In the genomic region with DNA sequence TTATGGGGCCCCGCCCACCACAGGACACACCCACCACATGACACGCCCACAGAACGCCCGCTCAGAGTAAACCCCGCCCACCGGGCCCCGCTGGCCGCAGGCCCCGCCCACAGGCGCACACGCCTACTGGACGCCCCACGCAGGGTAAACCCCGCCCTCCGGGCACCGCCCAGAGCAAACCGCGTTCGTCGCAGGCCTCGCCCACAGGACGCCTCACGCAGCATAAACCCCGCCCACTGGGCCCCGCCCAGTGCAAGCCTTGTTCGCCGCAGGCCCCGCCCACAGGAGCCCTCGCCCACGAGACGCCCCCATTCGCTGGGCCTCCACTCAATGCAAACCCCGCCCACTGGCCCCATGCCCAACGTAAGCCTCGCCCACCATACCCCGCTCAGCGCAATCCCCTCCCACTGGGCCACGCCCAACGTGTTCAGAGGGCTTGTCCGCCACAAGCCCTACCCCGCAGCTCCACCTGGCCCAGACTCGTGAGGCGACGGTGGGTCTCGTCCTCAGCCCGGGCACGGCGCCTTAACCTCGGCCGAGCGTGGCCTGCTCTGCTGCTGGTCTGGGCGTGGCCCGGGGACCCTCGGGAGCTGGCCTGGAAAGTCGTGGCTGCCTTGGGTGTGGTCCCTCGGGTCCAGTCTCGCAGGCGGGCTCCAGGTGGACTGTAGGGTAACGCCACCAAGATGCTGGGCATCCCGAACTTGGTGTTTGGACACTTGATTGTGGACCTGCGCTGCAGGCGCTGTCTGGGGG, we compare ENCODE assay signal across 8 cellular contexts. TPM values are rescaled to one million over a fixed set of nuclear protein-coding genes. Genes with fewer than 3 reads are reported as not detected.
A peak's percentile ranks its signal among the peaks of the same experiment; 100 is the strongest.
DNase-seq lines count a peak whose midpoint lies in the region; ATAC-seq lines count a peak whose summit lies in the region.

No MANE protein-coding gene starts in this region.

- WGBS in HUES64: 9% methylated on average over 62 of the region's 62 CpGs
- WGBS in esophagus, 2 donors: 9 to 12% methylated on average over 53 to 62 of the region's 62 CpGs

- H3K9me3 ChIP-seq in HUES64 (ENCODE audit: insufficient read depth, low read depth, low read length): no peaks in the 10 kb centered on the region
- no peaks in the 10 kb centered on the region for H3K9me3 ChIP-seq in esophagus (ENCODE audit: control insufficient read depth in 2 of 2, insufficient read depth in 1 of 2, low read depth in 1 of 2, low read length in 1 of 2)
- no peaks in the 10 kb centered on the region for H3K9me3 ChIP-seq in mucosa of rectum (ENCODE audit: control insufficient read depth in 2 of 2, low read length in 2 of 2)

- peak overlapping the region; percentile 61 for H3K4me3 ChIP-seq in HUES64 (ENCODE audit: low read length)
- peak overlapping the region; percentile 42 to 52 for H3K4me3 ChIP-seq in esophagus (ENCODE audit: low read depth in 1 of 2, low read length in 2 of 2)
- H3K4me3 ChIP-seq in mucosa of rectum (ENCODE audit: low read length in 2 of 2): peak overlapping the region; percentile 61

- H3K27ac ChIP-seq in HUES64 (ENCODE audit: low read depth, low read length) (peak overlapping the region; percentile 72; the same call in 1 of the 2 replicates), esophagus (ENCODE audit: low read depth in 2 of 2, low read length in 1 of 2) (peak overlapping the region; percentile 24 to 72), mucosa of rectum (ENCODE audit: low read depth in 2 of 2, low read length in 2 of 2) (peak overlapping the region; percentile 76 to 81)

- no peaks in the 10 kb centered on the region for H3K36me3 ChIP-seq in HUES64 (ENCODE audit: insufficient read depth, low read length)
- H3K36me3 ChIP-seq in esophagus (ENCODE audit: control insufficient read depth in 2 of 2, insufficient read depth in 2 of 2, low read length in 1 of 2): no peaks in the 10 kb centered on the region
- H3K36me3 ChIP-seq in mucosa of rectum (ENCODE audit: control insufficient read depth in 2 of 2, insufficient read depth in 2 of 2, low read length in 2 of 2): no peaks in the 10 kb centered on the region

- H3K27me3 ChIP-seq in HUES64 (ENCODE audit: insufficient read depth, low read length) (peaks cover 13% of the 10 kb centered on the region; the same call in 1 of the 2 replicates), esophagus (ENCODE audit: control insufficient read depth in 1 of 2, insufficient read depth in 2 of 2, low read length in 2 of 2) (no peaks in the 10 kb centered on the region), mucosa of rectum (ENCODE audit: control insufficient read depth in 2 of 2, insufficient read depth in 2 of 2, low read length in 2 of 2) (no peaks in the 10 kb centered on the region)

- peak; percentile 84 for DNase-seq in DMS 273 treated with DMSO at 0.1 percent for 48 hours (lab: John Stamatoyannopoulos, UW)
- peak; percentile 99 for DNase-seq in OCI-M1 (lab: John Stamatoyannopoulos, UW)
- DNase-seq in activated T-cell treated with anti-CD3 and anti-CD28 coated beads for 4 hours: peak; percentile 99
- DNase-seq in stimulated activated CD8-positive, alpha-beta memory T cell treated with anti-CD3 and anti-CD28 coated beads, Interleukin-4, amount 100 ng/mL, for 4 hours (ENCODE audit: low read depth in 2 of 2, low spot score in 1 of 2): peak; percentile 98

- peak; percentile 62 for ATAC-seq in GM21526 (IDR thresholded peaks at IDR 0.05; ENCODE audit: low FRiP score, unreplicated experiment)

- H3K9ac ChIP-seq in HUES64 (ENCODE audit: low read depth, low read length): 0 out of 2 replicates have a peak overlapping the region, but pooled peaks have one; percentile 32
- H3K9ac ChIP-seq in mucosa of rectum (ENCODE audit: low read depth in 1 of 2, low read length in 2 of 2): peak overlapping the region; percentile 32 to 70

- H3K4me1 ChIP-seq in HUES64 (ENCODE audit: insufficient read depth, low read length) (no peaks in the 10 kb centered on the region), esophagus (ENCODE audit: control insufficient read depth in 2 of 2, insufficient read depth in 2 of 2, low read length in 1 of 2) (peaks cover under 1 to 20% of the 10 kb centered on the region in 2 donors), mucosa of rectum (ENCODE audit: control insufficient read depth in 2 of 2, insufficient read depth in 2 of 2, low read length in 2 of 2) (peaks cover 31 to 41% of the 10 kb centered on the region in 2 donors)

RNA-seq across cellular contexts. Expression of a gene that starts 0.4 kb away (rescaled TPM):
- polyA plus RNA-seq in HUES64 (2013, experiment 1 of 2): 10.0 TPM
- polyA plus RNA-seq in HUES64 (2013, experiment 2 of 2): 10.8 TPM
- polyA plus RNA-seq in esophagus: 1 to 10 TPM; 2.1 TPM

RNA-seq across cellular contexts. Expression of a gene that starts 4.4 kb away (rescaled TPM):
- polyA plus RNA-seq in HUES64 (2013, experiment 1 of 2): 0.30 TPM
- polyA plus RNA-seq in HUES64 (2013, experiment 2 of 2): 0.13 TPM
- under 1 TPM; 0.22 to 0.83 TPM for polyA plus RNA-seq in esophagus

RNA-seq across cellular contexts. Expression of a gene that starts 28.6 kb away (rescaled TPM):
- 213 TPM for polyA plus RNA-seq in HUES64 (2013, experiment 1 of 2)
- 234 TPM for polyA plus RNA-seq in HUES64 (2013, experiment 2 of 2)
- 10 to 100 TPM; 43.3 to 66.1 TPM for polyA plus RNA-seq in esophagus

Comparison
In these comparisons a context has a peak if more than half of its experiments do, and no peak if none do; other contexts are left out.
1. Peak in every context shown above with its lines: DNase-seq, ATAC-seq, H3K4me3 ChIP-seq and H3K27ac ChIP-seq.